13 cellular contexts compared by ENCODE assay signal in the genomic region with DNA sequence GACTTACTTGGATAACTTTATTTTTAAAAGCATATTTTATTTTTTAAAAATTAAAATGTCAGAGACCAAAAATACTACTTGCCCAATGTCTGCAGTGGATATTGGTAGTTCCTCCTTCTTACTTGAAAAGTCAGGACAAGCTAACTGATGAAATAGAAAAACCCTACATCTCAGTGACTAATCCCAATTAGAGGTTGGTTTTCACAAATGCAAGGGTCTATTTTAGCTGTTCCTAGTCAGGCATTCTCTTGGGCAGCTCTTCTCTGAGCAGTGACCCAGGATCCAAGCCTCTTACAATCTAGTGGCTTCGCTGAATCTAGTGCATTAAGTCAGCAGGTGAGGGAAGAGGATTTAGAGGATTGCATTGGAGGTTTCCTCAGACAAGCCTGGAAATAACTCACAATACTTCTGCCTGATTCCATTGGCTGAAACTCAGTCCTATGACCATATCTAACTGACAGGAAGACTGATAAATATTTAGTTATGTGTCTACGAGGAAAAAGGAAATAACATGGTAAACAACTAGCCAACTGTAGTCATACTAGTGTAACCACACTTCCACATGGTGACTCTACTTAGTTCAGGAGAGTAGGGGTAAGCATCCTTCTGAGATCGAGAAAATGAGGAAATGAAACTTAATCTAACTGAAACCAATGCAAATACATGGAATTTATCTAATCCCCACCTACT. TPM values are rescaled to one million over a fixed set of nuclear protein-coding genes. Genes with fewer than 3 reads are reported as not detected.
DNase-seq lines count a peak whose midpoint lies in the region; ATAC-seq, FAIRE-seq and TF ChIP-seq lines count a peak whose summit lies in the region.
"Had no signal": no experiment of that assay in that cellular context is flagged by ENCODE, and none has a peak within 500 bp of the region (broad histone marks: within the 10 kb centered on the region; RNA-seq: fewer than 3 reads in every experiment).

No MANE protein-coding gene starts in this region.

- H3K4me3 ChIP-seq in thyroid gland (replicated peaks in 1 of 3), result no peak overlapping the region
- H3K4me3 ChIP-seq: HAP-1, hepatocyte had no signal

- no peaks in the 10 kb centered on the region for H3K4me1 ChIP-seq in thyroid gland
- H3K4me1 ChIP-seq: HAP-1 had no signal

- H3K27ac ChIP-seq in thyroid gland, result no peak overlapping the region
- H3K27ac ChIP-seq: hepatocyte had no signal

- H3K36me3 ChIP-seq in thyroid gland, result no peaks in the 10 kb centered on the region
- H3K36me3 ChIP-seq: HAP-1 had no signal

- no peak for TF ChIP-seq CTCF in thyroid gland (IDR thresholded peaks at IDR 0.05)

- ATAC-seq in GM21423 (IDR thresholded peaks at IDR 0.05; ENCODE audit: unreplicated experiment), result peak; percentile 62
- peak; percentile 73 for ATAC-seq in HG03342 (IDR thresholded peaks at IDR 0.05; ENCODE audit: unreplicated experiment)

- no peaks in the 10 kb centered on the region for H3K27me3 ChIP-seq in thyroid gland
- H3K27me3 ChIP-seq: hepatocyte had no signal

- 63 to 77% methylated on average over 3 of the region's 3 CpGs for WGBS in thyroid gland, 2 donors

- H3K9me3 ChIP-seq in thyroid gland, result no peaks in the 10 kb centered on the region
- H3K9me3 ChIP-seq: HAP-1 had no signal

- FAIRE-seq in RCC 7860 (lab: Jason Lieb, UNC), result no peak

- peak; percentile 13 for DNase-seq in ELR (ENCODE audit: low read depth)
- DNase-seq in SKM-1 treated with dmso at 0.1 percent for 144 hours (lab: John Stamatoyannopoulos, UW; ENCODE audit: unreplicated experiment), result peak; percentile 65
- DNase-seq in thyroid gland, result no peak
- no peak for DNase-seq in RCC 7860 (ENCODE audit: low spot score)
- no peak for DNase-seq in iPS-NIHi11 (ENCODE audit: low spot score)
- DNase-seq in NCI-H1105 (lab: John Stamatoyannopoulos, UW), result no peak
- DNase-seq: activated CD8-positive, alpha-beta memory T cell treated with anti-CD3 and anti-CD28 coated beads for 24 hours; mesendoderm; NCI-H345 had no signal

- TF ChIP-seq POLR2A in thyroid gland (IDR thresholded peaks at IDR 0.05), result no peak

- intact Hi-C loops in thyroid gland (cut with DNase I), result no loop called here

RNA-seq across cellular contexts. Expression of gene MIER3, which starts 34.2 kb away (rescaled TPM):
- 10 to 100 TPM; 24.7 to 54.9 (median 29.7) TPM for total RNA-seq in thyroid gland

Comparison
In these comparisons a context has a peak if more than half of its experiments do, and no peak if none do; other contexts are left out.
1. DNase-seq: peak in ELR (single experiment) and SKM-1 treated with dmso at 0.1 percent for 144 hours (single experiment); none in thyroid gland (0 of 2), RCC 7860 (single experiment), iPS-NIHi11 (single experiment) and NCI-H1105 (single experiment).